In genomic region chr6:41591859-41592502, GRCh38 we compare ENCODE assay signal across 1 cellular context.
A peak's percentile ranks its signal among the peaks of the same experiment; 100 is the strongest.
TF ChIP-seq lines count a peak whose summit lies in the region.

No MANE protein-coding gene starts in this region.

TF ChIP-seq in K562, 482 proteins besides CTCF, POLR2A, EP300 and RAD21 (continued from another document and continues in another):
- TF ChIP-seq AFF1 (IDR thresholded peaks at IDR 0.05; ENCODE audit: low read depth in 1 of 2, partially characterized antibody in 2 of 2) (peak in 1 of 2 experiments; percentile 34), FOXK2 (conservative IDR thresholded peaks at IDR 0.05 in 1 of 2, IDR thresholded peaks at IDR 0.05 in 1 of 2; ENCODE audit: low read depth in 2 of 2) (0 out of 4 replicates have a peak, but pooled peaks of 1 of the 2 experiments have one; percentile 42), ZNF586 (CRISPR knock-in tag; conservative IDR thresholded peaks at IDR 0.05) (no peak), CHD4 (IDR thresholded peaks at IDR 0.05; ENCODE audit: insufficient read depth, insufficient replicate concordance, low read depth, low read length, poor library complexity, severe bottlenecking) (no peak), SMAD3 (CRISPR knock-in tag; conservative IDR thresholded peaks at IDR 0.05) (no peak), SRF (CRISPR knock-in tag; IDR thresholded peaks at IDR 0.05) (no peak), ZC3H8 (IDR thresholded peaks at IDR 0.05) (no peak), HEY1 (CRISPR knock-in tag; IDR thresholded peaks at IDR 0.05; ENCODE audit: borderline replicate concordance) (no peak), ARHGAP35 (IDR thresholded peaks at IDR 0.05; ENCODE audit: partially characterized antibody) (no peak), ZNF507 (tag; conservative IDR thresholded peaks at IDR 0.05) (no peak), PRDM10 (IDR thresholded peaks at IDR 0.05; ENCODE audit: partially characterized antibody) (peak; percentile 91), TBL1XR1 (IDR thresholded peaks at IDR 0.05; ENCODE audit: low read length in 2 of 2) (no peak), CC2D1A (IDR thresholded peaks at IDR 0.05) (peak; percentile 75), WHSC1 (IDR thresholded peaks at IDR 0.05; ENCODE audit: low read length) (no peak), DLX4 (CRISPR knock-in tag; IDR thresholded peaks at IDR 0.05) (no peak), SP1 (CRISPR knock-in tag; IDR thresholded peaks at IDR 0.05) (0 out of 2 replicates have a peak, but pooled peaks have one; percentile 29), EHMT2 (IDR thresholded peaks at IDR 0.05) (no peak), ZNF354B (CRISPR knock-in tag; IDR thresholded peaks at IDR 0.05) (no peak), SIX5 (IDR thresholded peaks at IDR 0.05; ENCODE audit: borderline replicate concordance in 1 of 2, insufficient read depth in 1 of 2, low read depth in 1 of 2, low read length in 2 of 2) (no peak), EGR1 (conservative IDR thresholded peaks at IDR 0.05) (no peak), STAT5A (IDR thresholded peaks at IDR 0.05; ENCODE audit: borderline replicate concordance, low read length) (no peak), ARID2 (IDR thresholded peaks at IDR 0.05) (peak; percentile 76), ZNF445 (CRISPR knock-in tag; IDR thresholded peaks at IDR 0.05; ENCODE audit: low read depth) (no peak), NR2C2 (CRISPR knock-in tag; IDR thresholded peaks at IDR 0.05) (0 out of 2 replicates have a peak, but pooled peaks have one; percentile 26), NR2C2 (tag; IDR thresholded peaks at IDR 0.05) (no peak), NFATC3 (IDR thresholded peaks at IDR 0.05) (no peak), BCL6 (CRISPR knock-in tag; IDR thresholded peaks at IDR 0.05) (no peak), CEBPG (CRISPR knock-in tag; IDR thresholded peaks at IDR 0.05) (no peak), CEBPG (tag; conservative IDR thresholded peaks at IDR 0.05 in 1 of 2, IDR thresholded peaks at IDR 0.05 in 1 of 2) (no peak), RCOR1 (IDR thresholded peaks at IDR 0.05; ENCODE audit: borderline replicate concordance in 1 of 2, low read depth in 2 of 2, low read length in 2 of 2) (peak in 1 of 2 experiments; percentile 9; a peak in 1 of 4 replicates), SMARCA5 (IDR thresholded peaks at IDR 0.05) (no peak), ZNF23 (CRISPR knock-in tag; IDR thresholded peaks at IDR 0.05) (no peak), CBX8 (IDR thresholded peaks at IDR 0.05; ENCODE audit: borderline replicate concordance, extremely low read depth, low read depth, low read length, poor library complexity, severe bottlenecking) (no peak), NFXL1 (CRISPR knock-in tag; IDR thresholded peaks at IDR 0.05) (no peak), PHB (CRISPR knock-in tag; IDR thresholded peaks at IDR 0.05) (no peak), RB1 (IDR thresholded peaks at IDR 0.05; ENCODE audit: low read depth) (peak; percentile 31; the same call in 1 of the 2 replicates), ZKSCAN3 (CRISPR knock-in tag; IDR thresholded peaks at IDR 0.05) (no peak), KDM1A (IDR thresholded peaks at IDR 0.05) (no peak), SRSF7 (optimal IDR thresholded peaks at IDR 0.05; ENCODE audit: low read depth, low read length) (no peak), POU5F1 (IDR thresholded peaks at IDR 0.05; ENCODE audit: borderline replicate concordance, low read depth, low read length, partially characterized antibody) (no peak), POLR2AphosphoS2 (IDR thresholded peaks at IDR 0.05; ENCODE audit: low read length) (no peak), TBP (optimal IDR thresholded peaks at IDR 0.05; ENCODE audit: low read depth, low read length) (no peak), NFE2 (IDR thresholded peaks at IDR 0.05; ENCODE audit: low read depth) (no peak), LEF1 (IDR thresholded peaks at IDR 0.05) (no peak), TRIM28 (IDR thresholded peaks at IDR 0.05) (no peak), STAG1 (CRISPR knock-in tag; IDR thresholded peaks at IDR 0.05; ENCODE audit: borderline replicate concordance) (peak; percentile 73), CTBP1 (IDR thresholded peaks at IDR 0.05; ENCODE audit: borderline replicate concordance) (peak; percentile 42; the same call in 1 of the 2 replicates), RFX1 (IDR thresholded peaks at IDR 0.05) (no peak), NCOA4 (IDR thresholded peaks at IDR 0.05; ENCODE audit: partially characterized antibody) (no peak)
- TF ChIP-seq, protein P1, sequence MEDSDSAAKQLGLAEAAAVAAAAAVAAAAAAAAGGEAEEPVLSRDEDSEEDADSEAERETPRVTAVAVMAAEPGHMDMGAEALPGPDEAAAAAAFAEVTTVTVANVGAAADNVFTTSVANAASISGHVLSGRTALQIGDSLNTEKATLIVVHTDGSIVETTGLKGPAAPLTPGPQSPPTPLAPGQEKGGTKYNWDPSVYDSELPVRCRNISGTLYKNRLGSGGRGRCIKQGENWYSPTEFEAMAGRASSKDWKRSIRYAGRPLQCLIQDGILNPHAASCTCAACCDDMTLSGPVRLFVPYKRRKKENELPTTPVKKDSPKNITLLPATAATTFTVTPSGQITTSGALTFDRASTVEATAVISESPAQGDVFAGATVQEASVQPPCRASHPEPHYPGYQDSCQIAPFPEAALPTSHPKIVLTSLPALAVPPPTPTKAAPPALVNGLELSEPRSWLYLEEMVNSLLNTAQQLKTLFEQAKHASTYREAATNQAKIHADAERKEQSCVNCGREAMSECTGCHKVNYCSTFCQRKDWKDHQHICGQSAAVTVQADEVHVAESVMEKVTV (CRISPR knock-in tag; IDR thresholded peaks at IDR 0.05) = peak; percentile 89
- TF ChIP-seq, protein P2, sequence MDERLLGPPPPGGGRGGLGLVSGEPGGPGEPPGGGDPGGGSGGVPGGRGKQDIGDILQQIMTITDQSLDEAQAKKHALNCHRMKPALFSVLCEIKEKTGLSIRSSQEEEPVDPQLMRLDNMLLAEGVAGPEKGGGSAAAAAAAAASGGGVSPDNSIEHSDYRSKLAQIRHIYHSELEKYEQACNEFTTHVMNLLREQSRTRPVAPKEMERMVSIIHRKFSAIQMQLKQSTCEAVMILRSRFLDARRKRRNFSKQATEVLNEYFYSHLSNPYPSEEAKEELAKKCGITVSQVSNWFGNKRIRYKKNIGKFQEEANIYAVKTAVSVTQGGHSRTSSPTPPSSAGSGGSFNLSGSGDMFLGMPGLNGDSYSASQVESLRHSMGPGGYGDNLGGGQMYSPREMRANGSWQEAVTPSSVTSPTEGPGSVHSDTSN (CRISPR knock-in tag; IDR thresholded peaks at IDR 0.05; ENCODE audit: low read depth) = no peak
- TF ChIP-seq, protein P2 (tag; conservative IDR thresholded peaks at IDR 0.05; ENCODE audit: low read depth) = peak; percentile 72
- TF ChIP-seq, protein P3, sequence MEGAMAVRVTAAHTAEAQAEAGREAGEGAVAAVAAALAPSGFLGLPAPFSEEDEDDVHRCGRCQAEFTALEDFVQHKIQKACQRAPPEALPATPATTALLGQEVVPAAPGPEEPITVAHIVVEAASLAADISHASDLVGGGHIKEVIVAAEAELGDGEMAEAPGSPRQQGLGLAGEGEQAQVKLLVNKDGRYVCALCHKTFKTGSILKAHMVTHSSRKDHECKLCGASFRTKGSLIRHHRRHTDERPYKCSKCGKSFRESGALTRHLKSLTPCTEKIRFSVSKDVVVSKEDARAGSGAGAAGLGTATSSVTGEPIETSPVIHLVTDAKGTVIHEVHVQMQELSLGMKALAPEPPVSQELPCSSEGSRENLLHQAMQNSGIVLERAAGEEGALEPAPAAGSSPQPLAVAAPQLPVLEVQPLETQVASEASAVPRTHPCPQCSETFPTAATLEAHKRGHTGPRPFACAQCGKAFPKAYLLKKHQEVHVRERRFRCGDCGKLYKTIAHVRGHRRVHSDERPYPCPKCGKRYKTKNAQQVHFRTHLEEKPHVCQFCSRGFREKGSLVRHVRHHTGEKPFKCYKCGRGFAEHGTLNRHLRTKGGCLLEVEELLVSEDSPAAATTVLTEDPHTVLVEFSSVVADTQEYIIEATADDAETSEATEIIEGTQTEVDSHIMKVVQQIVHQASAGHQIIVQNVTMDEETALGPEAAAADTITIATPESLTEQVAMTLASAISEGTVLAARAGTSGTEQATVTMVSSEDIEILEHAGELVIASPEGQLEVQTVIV (CRISPR knock-in tag; IDR thresholded peaks at IDR 0.05; ENCODE audit: borderline replicate concordance) = no peak
- TF ChIP-seq, protein P4, sequence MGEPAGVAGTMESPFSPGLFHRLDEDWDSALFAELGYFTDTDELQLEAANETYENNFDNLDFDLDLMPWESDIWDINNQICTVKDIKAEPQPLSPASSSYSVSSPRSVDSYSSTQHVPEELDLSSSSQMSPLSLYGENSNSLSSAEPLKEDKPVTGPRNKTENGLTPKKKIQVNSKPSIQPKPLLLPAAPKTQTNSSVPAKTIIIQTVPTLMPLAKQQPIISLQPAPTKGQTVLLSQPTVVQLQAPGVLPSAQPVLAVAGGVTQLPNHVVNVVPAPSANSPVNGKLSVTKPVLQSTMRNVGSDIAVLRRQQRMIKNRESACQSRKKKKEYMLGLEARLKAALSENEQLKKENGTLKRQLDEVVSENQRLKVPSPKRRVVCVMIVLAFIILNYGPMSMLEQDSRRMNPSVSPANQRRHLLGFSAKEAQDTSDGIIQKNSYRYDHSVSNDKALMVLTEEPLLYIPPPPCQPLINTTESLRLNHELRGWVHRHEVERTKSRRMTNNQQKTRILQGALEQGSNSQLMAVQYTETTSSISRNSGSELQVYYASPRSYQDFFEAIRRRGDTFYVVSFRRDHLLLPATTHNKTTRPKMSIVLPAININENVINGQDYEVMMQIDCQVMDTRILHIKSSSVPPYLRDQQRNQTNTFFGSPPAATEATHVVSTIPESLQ (CRISPR knock-in tag; IDR thresholded peaks at IDR 0.05) = no peak
